18 cellular contexts compared by ENCODE assay signal in genomic region chr2:84441036-84441435, GRCh38.
"Had no signal": no experiment of that assay in that cellular context is flagged by ENCODE, and none has a peak within 500 bp of the region (broad histone marks: within the 10 kb centered on the region; RNA-seq: fewer than 3 reads in every experiment).

No MANE protein-coding gene starts in this region.

- H3K27me3 Mint-ChIP-seq: naive B cell had no signal

- H3K4me2 ChIP-seq: hepatocyte had no signal

- H2AFZ ChIP-seq: hepatocyte had no signal

- H3K27ac ChIP-seq: coronary artery, foreskin keratinocyte, hepatocyte, stomach, thoracic aorta, transverse colon had no signal

- H3K4me1 Mint-ChIP-seq: naive B cell had no signal

- DNase-seq: cerebellar nuclear complex; dorsolateral prefrontal cortex; effector CD8-positive, alpha-beta T cell; foreskin keratinocyte; left colon; mesendoderm; naive B cell; right cardiac atrium; small intestine; stimulated activated CD4-positive, alpha-beta T cell treated with anti-CD3 and anti-CD28 coated beads, Interleukin-12 subunit alpha, Interleukin-12 subunit beta, amount 100 ng/mL, for 4 hours; stimulated activated naive CD4-positive, alpha-beta T cell; stomach; substantia nigra; transverse colon had no signal

- H3K9me3 Mint-ChIP-seq: naive B cell, nephron had no signal

- H3K4me3 ChIP-seq: coronary artery, hepatocyte, stomach, thoracic aorta, transverse colon had no signal

- H3K4me3 Mint-ChIP-seq: naive B cell, nephron had no signal

- H3K4me1 ChIP-seq: foreskin keratinocyte had no signal

- H3K9me3 ChIP-seq: stomach, thoracic aorta, transverse colon had no signal

- H3K27ac Mint-ChIP-seq: naive B cell, nephron had no signal

- H3K27me3 ChIP-seq: dorsolateral prefrontal cortex, foreskin keratinocyte, hepatocyte, stomach, transverse colon had no signal
